In genomic region chr3:57078366-57079220, GRCh38 we compare ENCODE assay signal across 8 cellular contexts. TPM values are rescaled to one million over a fixed set of nuclear protein-coding genes. Genes with fewer than 3 reads are reported as not detected.
DNase-seq lines count a peak whose midpoint lies in the region; FAIRE-seq and TF ChIP-seq lines count a peak whose summit lies in the region.

No MANE protein-coding gene starts in this region.

- H3K9me3 ChIP-seq in MM.1S (replicated peaks; ENCODE audit: insufficient read depth, low read length) (no peaks in the 10 kb centered on the region), vagina (no peaks in the 10 kb centered on the region)

- TF ChIP-seq CTCF in MM.1S (IDR thresholded peaks at IDR 0.05; ENCODE audit: low read length) = no peak
- TF ChIP-seq CTCF in nephron progenitor cell (IDR thresholded peaks at IDR 0.05) = no peak
- no peak for TF ChIP-seq CTCF in vagina (IDR thresholded peaks at IDR 0.05)

- H3F3A ChIP-seq in MM.1S (ENCODE audit: insufficient read depth, low read length) = no peaks in the 10 kb centered on the region

- peak; percentile 16 to 42 for DNase-seq in NOMO-1 (lab: John Stamatoyannopoulos, UW; ENCODE audit: unreplicated experiment in 2 of 2)
- no peak for DNase-seq in NOMO-1 treated with dmso at 0.1 percent for 144 hours (lab: John Stamatoyannopoulos, UW; ENCODE audit: unreplicated experiment)
- no peak for DNase-seq in MM.1S
- peak; percentile 35 to 44 for DNase-seq in activated T-cell treated with anti-CD3 and anti-CD28 coated beads, Interleukin-2, amount 50 U/mL, for 48 hours
- DNase-seq in frontal cortex (ENCODE audit: low spot score in 2 of 2) = peak; percentile 49 to 52
- peak; percentile 58 for DNase-seq in nephron progenitor cell
- no peak for DNase-seq in vagina (ENCODE audit: extremely low spot score in 2 of 2)
- DNase-seq in cerebellum (ENCODE audit: low spot score) = no peak

- no peaks in the 10 kb centered on the region for H4K20me1 ChIP-seq in MM.1S (ENCODE audit: insufficient read depth, low read length)

- H3K36me3 Mint-ChIP-seq in nephron progenitor cell (ENCODE audit: low read depth) = peaks cover 15% of the 10 kb centered on the region

- H3K79me2 ChIP-seq in MM.1S (ENCODE audit: low read length) = no peaks in the 10 kb centered on the region

- H3K4me2 ChIP-seq in MM.1S (ENCODE audit: low read depth, low read length) = peak overlapping the region; percentile 100

- peak overlapping the region; percentile 35; the same call in 1 of the 2 replicates for H3K9ac ChIP-seq in MM.1S (ENCODE audit: low read length)

- peaks cover 25% of the 10 kb centered on the region for H3K4me1 Mint-ChIP-seq in nephron progenitor cell

- no peaks in the 10 kb centered on the region for H3K9me3 Mint-ChIP-seq in nephron progenitor cell

- H3K27me3 ChIP-seq in MM.1S (replicated peaks; ENCODE audit: insufficient read depth, low read length) (peaks cover 13% of the 10 kb centered on the region), vagina (no peaks in the 10 kb centered on the region)

- H3K4me3 Mint-ChIP-seq in nephron progenitor cell = peak overlapping the region; percentile 84

- intact Hi-C loops in vagina (cut with DNase I) = loop anchor here (1.0 kb wide), 1 partner anchor 70 kb away; no protein-coding TSS in a partner anchor

- H3K4me3 ChIP-seq in MM.1S (ENCODE audit: low read length) (peak overlapping the region; percentile 82), vagina (peak overlapping the region; percentile 81 to 90)

- H2AFZ ChIP-seq in MM.1S (ENCODE audit: low read length) = peak overlapping the region; percentile 96

- H3K27ac ChIP-seq in MM.1S (ENCODE audit: low read length) (no peak overlapping the region), vagina (peak overlapping the region; percentile 80)

- no peaks in the 10 kb centered on the region for H3K9me2 ChIP-seq in MM.1S (replicated peaks; ENCODE audit: insufficient read depth, low read length)

- peak in 1 of 2 donors; percentile 12 for TF ChIP-seq POLR2A in vagina (IDR thresholded peaks at IDR 0.05)

- no peak for FAIRE-seq in frontal cortex (lab: Jason Lieb, UNC)

- peaks cover 20% of the 10 kb centered on the region for H3K27me3 Mint-ChIP-seq in nephron progenitor cell (ENCODE audit: low read depth, poor library complexity)

- H3K4me1 ChIP-seq in MM.1S (ENCODE audit: low read length) = no peaks in the 10 kb centered on the region
- H3K4me1 ChIP-seq in vagina = peaks cover 22% of the 10 kb centered on the region

- H3K36me3 ChIP-seq in MM.1S (replicated peaks; ENCODE audit: insufficient read depth, low read length) = no peaks in the 10 kb centered on the region
- no peaks in the 10 kb centered on the region for H3K36me3 ChIP-seq in vagina

- peak overlapping the region; percentile 36 for H3K27ac Mint-ChIP-seq in nephron progenitor cell

RNA-seq across cellular contexts. Expression of gene SPATA12, which starts 18.1 kb away (rescaled TPM):
- not detected for total RNA-seq in frontal cortex
- total RNA-seq in vagina = not detected
- not detected for total RNA-seq in cerebellum

Comparison
In these comparisons a context has a peak if more than half of its experiments do, and no peak if none do; other contexts are left out.
1. DNase-seq: peak in NOMO-1 (2 of 2), activated T-cell treated with anti-CD3 and anti-CD28 coated beads, Interleukin-2, amount 50 U/mL, for 48 hours (2 of 2), frontal cortex (2 of 2) and nephron progenitor cell (single experiment); none in NOMO-1 treated with dmso at 0.1 percent for 144 hours (single experiment), MM.1S (single experiment), vagina (0 of 2) and cerebellum (single experiment).